ENCODE assay signal across 1 cellular context in the genomic region with DNA sequence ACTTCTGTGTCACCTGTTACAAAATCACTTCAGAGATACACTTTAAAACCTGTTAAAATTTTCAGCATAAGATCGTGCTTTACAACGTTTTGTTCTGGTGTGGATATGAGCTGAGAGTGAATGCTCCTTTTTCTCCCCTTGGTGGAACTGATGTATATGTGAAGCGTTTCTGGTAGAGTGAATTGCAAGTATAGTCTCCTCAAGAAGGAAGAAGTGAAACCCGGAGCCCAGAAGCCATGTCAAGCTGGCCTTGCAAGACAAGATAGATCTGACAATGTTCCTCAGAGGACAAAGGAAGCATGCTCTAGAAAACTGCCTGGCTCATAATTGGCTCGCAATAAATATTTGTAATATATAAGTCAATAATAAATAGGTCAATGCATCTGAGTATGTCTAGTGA.
TF ChIP-seq lines count a peak whose summit lies in the region.

No MANE protein-coding gene starts in this region.

TF ChIP-seq in GM12878, 131 proteins besides CTCF, POLR2A, EP300 and RAD21:
- peak; percentile 39 for TF ChIP-seq SPI1 (IDR thresholded peaks at IDR 0.05; ENCODE audit: borderline replicate concordance, insufficient read depth, low read depth, low read length)
- TF ChIP-seq MEF2B (IDR thresholded peaks at IDR 0.05; ENCODE audit: partially characterized antibody, poor library complexity, severe bottlenecking) = no peak
- TF ChIP-seq NFXL1 (IDR thresholded peaks at IDR 0.05; ENCODE audit: borderline replicate concordance) = no peak
- no peak for TF ChIP-seq ZNF384 (IDR thresholded peaks at IDR 0.05; ENCODE audit: borderline replicate concordance, low read depth, low read length)
- no peak for TF ChIP-seq BCL11A (IDR thresholded peaks at IDR 0.05; ENCODE audit: low read depth, low read length)
- no peak for TF ChIP-seq SMAD1 (IDR thresholded peaks at IDR 0.05; ENCODE audit: low read depth, partially characterized antibody)
- no peak for TF ChIP-seq RELA (IDR thresholded peaks at IDR 0.05; ENCODE audit: borderline replicate concordance, partially characterized antibody)
